Comparison of ENCODE assay signal across 8 cellular contexts in the genomic region with DNA sequence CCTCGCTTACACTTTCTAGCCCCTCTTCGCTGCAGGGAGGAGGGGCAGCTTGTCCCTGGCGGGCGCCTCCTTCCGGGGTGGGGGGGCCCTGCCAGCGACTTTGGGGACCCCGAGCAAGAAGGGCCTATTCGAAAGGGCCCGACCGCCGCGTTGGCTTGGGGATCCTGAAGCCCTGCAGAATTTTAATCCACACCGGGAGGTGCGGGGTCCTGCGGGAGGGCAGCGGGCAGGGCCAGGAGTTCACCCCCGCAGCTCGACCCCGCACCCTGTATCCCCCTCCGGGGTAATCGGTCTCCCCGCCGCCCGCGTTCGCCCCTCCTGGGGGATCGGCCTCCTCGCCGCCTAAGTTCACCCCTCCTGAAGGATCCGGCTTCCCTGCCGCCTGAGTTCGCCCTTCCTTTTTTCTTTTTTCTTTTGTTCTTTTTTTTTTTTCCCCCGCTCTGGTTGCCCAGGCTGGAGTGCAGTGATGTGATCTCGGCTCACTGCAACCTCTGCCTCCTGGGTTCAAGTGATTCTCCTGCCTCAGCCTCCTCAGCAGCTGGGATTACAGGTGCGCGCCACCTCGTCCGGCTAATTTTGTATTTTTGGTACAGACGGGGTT. TPM values are rescaled to one million over a fixed set of nuclear protein-coding genes. Genes with fewer than 3 reads are reported as not detected.
A peak's percentile ranks its signal among the peaks of the same experiment; 100 is the strongest.
DNase-seq lines count a peak whose midpoint lies in the region; ATAC-seq and TF ChIP-seq lines count a peak whose summit lies in the region.

No MANE protein-coding gene starts in this region.

- peak overlapping the region; percentile 98 for H3K4me3 Mint-ChIP-seq in central memory CD8-positive, alpha-beta T cell
- H3K4me3 Mint-ChIP-seq in naive B cell, result peak overlapping the region; percentile 96 to 100 (median 98)

- no peak for TF ChIP-seq CTCF in AG09309 (IDR thresholded peaks at IDR 0.05; ENCODE audit: control insufficient read depth, insufficient read depth, low read depth, low read length, missing control alignments)

- peak overlapping the region; percentile 95 for H3K27ac Mint-ChIP-seq in central memory CD8-positive, alpha-beta T cell (ENCODE audit: low read depth)
- peak overlapping the region; percentile 99 to 100 (median 99) for H3K27ac Mint-ChIP-seq in naive B cell

- H3K36me3 Mint-ChIP-seq in central memory CD8-positive, alpha-beta T cell (ENCODE audit: insufficient read depth), result peaks cover 31% of the 10 kb centered on the region
- peaks cover 0 to 6% of the 10 kb centered on the region in 2 donors for H3K36me3 Mint-ChIP-seq in naive B cell

- DNase-seq in AG09309 (ENCODE audit: low read depth) (no peak), naive B cell (no peak), pons (ENCODE audit: low spot score) (no peak)
- DNase-seq in Jurkat, Clone E6-1 (ENCODE audit: low read depth, low spot score), result no peak
- DNase-seq in central memory CD8-positive, alpha-beta T cell (ENCODE audit: low spot score in 2 of 2), result no peak
- DNase-seq in activated CD4-positive, alpha-beta T cell treated with anti-CD3 and anti-CD28 coated beads for 1 hour, result no peak

- peaks cover 43% of the 10 kb centered on the region for H3K4me1 Mint-ChIP-seq in central memory CD8-positive, alpha-beta T cell
- peaks cover 31 to 53% (median 50%) of the 10 kb centered on the region in 3 donors for H3K4me1 Mint-ChIP-seq in naive B cell

- H3K4me3 ChIP-seq in AG09309 (ENCODE audit: control insufficient read depth, low read depth, low read length), result peak overlapping the region; percentile 71
- H3K4me3 ChIP-seq in Jurkat, Clone E6-1 (ENCODE audit: low read length), result peak overlapping the region; percentile 76

- no peaks in the 10 kb centered on the region for H3K9me3 Mint-ChIP-seq in central memory CD8-positive, alpha-beta T cell
- H3K9me3 Mint-ChIP-seq in naive B cell, result no peaks in the 10 kb centered on the region

- no peak for ATAC-seq in central memory CD8-positive, alpha-beta T cell (replicated peaks; ENCODE audit: extremely low read depth, poor library complexity, severe bottlenecking)
- no peak for ATAC-seq in naive B cell (ENCODE audit: low read depth in 2 of 2)
- ATAC-seq in HG02763 (IDR thresholded peaks at IDR 0.05; ENCODE audit: unreplicated experiment), result no peak
- ATAC-seq in GM18867 (IDR thresholded peaks at IDR 0.05; ENCODE audit: unreplicated experiment), result no peak

- H3K27me3 Mint-ChIP-seq in central memory CD8-positive, alpha-beta T cell, result no peaks in the 10 kb centered on the region
- H3K27me3 Mint-ChIP-seq in naive B cell, result no peaks in the 10 kb centered on the region

RNA-seq across cellular contexts. Expression of gene MOB3A, which starts 0.7 kb away (rescaled TPM):
- 31.1 TPM for polyA plus RNA-seq in Jurkat, Clone E6-1 (2012; ENCODE audit: insufficient read depth, insufficient read length)
- 100 to 1,000 TPM in 1 of 6 donors, 10 to 100 TPM in 5; 52.2 to 106 (median 75.1) TPM for polyA plus RNA-seq in naive B cell (ENCODE audit: low read depth in 6 of 6)

RNA-seq across cellular contexts. Expression of gene IZUMO4, which starts 1.3 kb away (rescaled TPM):
- 5.1 TPM for polyA plus RNA-seq in Jurkat, Clone E6-1 (2012; ENCODE audit: insufficient read depth, insufficient read length)
- 1 to 10 TPM in 1 of 6 donors, under 1 TPM in 5; 0.48 to 1.2 (median 0.85) TPM for polyA plus RNA-seq in naive B cell (ENCODE audit: low read depth in 6 of 6)

RNA-seq across cellular contexts. Expression of gene MKNK2, which starts 44.4 kb away (rescaled TPM):
- 94.9 TPM for polyA plus RNA-seq in Jurkat, Clone E6-1 (2012; ENCODE audit: insufficient read depth, insufficient read length)
- 100 to 1,000 TPM in 1 of 6 donors, 10 to 100 TPM in 5; 51.1 to 102 (median 57.1) TPM for polyA plus RNA-seq in naive B cell (ENCODE audit: low read depth in 6 of 6)

RNA-seq across cellular contexts. Expression of gene AP3D1, which starts 55.9 kb away (rescaled TPM):
- 46.7 TPM for polyA plus RNA-seq in Jurkat, Clone E6-1 (2012; ENCODE audit: insufficient read depth, insufficient read length)
- polyA plus RNA-seq in naive B cell (ENCODE audit: low read depth in 6 of 6), result 10 to 100 TPM in 5 of 6 donors, 1 to 10 TPM in 1; 6.7 to 36.3 (median 15.5) TPM
